Comparison of ENCODE assay signal across 8 cellular contexts in genomic region chr15:63915888-63916731, GRCh38.
DNase-seq lines count a peak whose midpoint lies in the region; ATAC-seq, FAIRE-seq and TF ChIP-seq lines count a peak whose summit lies in the region.

No MANE protein-coding gene starts in this region.

- H3K4me1 ChIP-seq in HEK293 (ENCODE audit: control insufficient read depth, insufficient read depth, low read length): peaks cover 7% of the 10 kb centered on the region
- peaks cover 11% of the 10 kb centered on the region for H3K4me1 ChIP-seq in astrocyte (ENCODE audit: insufficient read depth, low read length)

- H3K27me3 Mint-ChIP-seq in astrocyte (ENCODE audit: low read depth, unreplicated experiment): peaks cover 5% of the 10 kb centered on the region

- H3K36me3 ChIP-seq in HEK293 (ENCODE audit: control insufficient read depth in 2 of 2, insufficient read depth in 1 of 2, low read length in 2 of 2) (no peaks in the 10 kb centered on the region), astrocyte (ENCODE audit: insufficient read depth, low read length) (no peaks in the 10 kb centered on the region), kidney epithelial cell (ENCODE audit: control insufficient read depth, insufficient read depth, low read length) (no peaks in the 10 kb centered on the region)

- no peak for TF ChIP-seq POLR2A in erythroblast (IDR thresholded peaks at IDR 0.05; ENCODE audit: low read length)

- peak overlapping the region; percentile 62 for H3K27ac Mint-ChIP-seq in astrocyte (ENCODE audit: unreplicated experiment)

- no peak overlapping the region for H3K9ac ChIP-seq in astrocyte (ENCODE audit: low read length)

- H3K4me3 Mint-ChIP-seq in astrocyte (ENCODE audit: unreplicated experiment): no peak overlapping the region

- TF ChIP-seq CTCF in HEK293 (tag by site-specific recombination; IDR thresholded peaks at IDR 0.05): no peak
- TF ChIP-seq CTCF in astrocyte (IDR thresholded peaks at IDR 0.05; ENCODE audit: insufficient read depth, low read depth, low read length): peak; percentile 41
- TF ChIP-seq CTCF in kidney epithelial cell (IDR thresholded peaks at IDR 0.05; ENCODE audit: insufficient read depth, low read length, poor library complexity, severe bottlenecking): peak; percentile 59

- peaks cover 19% of the 10 kb centered on the region for H3K4me1 Mint-ChIP-seq in astrocyte (ENCODE audit: low read depth, unreplicated experiment)

- CTCF ChIA-PET in HEK293 (lab: Yijun Ruan, JAX): interaction anchor here (0.5 to 1.3 kb wide), 6 partner anchors 8 to 224 kb away, joined by 3 to 4 read pairs (median 4); no protein-coding TSS in a partner anchor

- H3K27me3 ChIP-seq in astrocyte (ENCODE audit: insufficient read depth, low read length) (peaks cover 2% of the 10 kb centered on the region), kidney epithelial cell (ENCODE audit: control insufficient read depth, insufficient read depth, low read length) (peaks cover 2% of the 10 kb centered on the region)

- POLR2A ChIA-PET in HEK293 (lab: Yijun Ruan, JAX): no interaction called here

- H3K27ac ChIP-seq in HEK293 (ENCODE audit: extremely low read depth, low read depth, low read length) (no peak overlapping the region), astrocyte (ENCODE audit: low read depth, low read length) (no peak overlapping the region)

- no peak overlapping the region for H2AFZ ChIP-seq in astrocyte (ENCODE audit: low read depth, low read length)

- H3K9me3 ChIP-seq in HEK293 (ENCODE audit: control insufficient read depth, insufficient read depth, low read depth, low read length) (no peaks in the 10 kb centered on the region), astrocyte (ENCODE audit: insufficient read depth, low read depth, low read length) (no peaks in the 10 kb centered on the region)

- H4K20me1 ChIP-seq in astrocyte (ENCODE audit: insufficient read depth, low read length): no peaks in the 10 kb centered on the region

- no peak overlapping the region for H3K4me3 ChIP-seq in HEK293 (ENCODE audit: low read depth, low read length)
- H3K4me3 ChIP-seq in astrocyte (ENCODE audit: insufficient read depth, low read depth, low read length): no peak overlapping the region
- no peak overlapping the region for H3K4me3 ChIP-seq in kidney epithelial cell (ENCODE audit: low read depth, low read length)

- no peak for FAIRE-seq in astrocyte (lab: Jason Lieb, UNC)

- ATAC-seq in GM18861 (IDR thresholded peaks at IDR 0.05; ENCODE audit: unreplicated experiment): no peak

- H3K4me2 ChIP-seq in astrocyte (ENCODE audit: low read length): peak overlapping the region; percentile 35

- H3K36me3 Mint-ChIP-seq in astrocyte (ENCODE audit: low read depth, unreplicated experiment): no peaks in the 10 kb centered on the region

- DNase-seq in 8988T: peak; percentile 36
- DNase-seq in astrocyte (ENCODE audit: low read depth): peak; percentile 27
- no peak for DNase-seq in kidney epithelial cell (ENCODE audit: low read depth)
- no peak for DNase-seq in CD1c-positive myeloid dendritic cell (ENCODE audit: extremely low spot score)
- no peak for DNase-seq in erythroblast (lab: John Stamatoyannopoulos, UW)
- DNase-seq in globus pallidus (ENCODE audit: low spot score): no peak

- H3K9me3 Mint-ChIP-seq in astrocyte (ENCODE audit: unreplicated experiment): peaks cover 1% of the 10 kb centered on the region

- H3K79me2 ChIP-seq in astrocyte (ENCODE audit: insufficient read depth, low read length): no peaks in the 10 kb centered on the region

TF ChIP-seq in HEK293, 187 proteins besides CTCF, POLR2A, EP300 and RAD21 (continues in another document):
- TF ChIP-seq ZIC2 (tag by site-specific recombination; IDR thresholded peaks at IDR 0.05) (no peak), ZBTB48 (tag by site-specific recombination; IDR thresholded peaks at IDR 0.05) (no peak), ZNF354C (tag by site-specific recombination; IDR thresholded peaks at IDR 0.05; ENCODE audit: borderline replicate concordance, low read depth) (no peak), ZBTB10 (tag by site-specific recombination; IDR thresholded peaks at IDR 0.05) (no peak), ZNF146 (tag by site-specific recombination; IDR thresholded peaks at IDR 0.05) (no peak), ZNF768 (tag by site-specific recombination; IDR thresholded peaks at IDR 0.05) (no peak), ZNF626 (tag by site-specific recombination; IDR thresholded peaks at IDR 0.05) (no peak), ZNF623 (tag by site-specific recombination; IDR thresholded peaks at IDR 0.05) (no peak), ZNF2 (tag by site-specific recombination; IDR thresholded peaks at IDR 0.05) (no peak), YY2 (tag by site-specific recombination; IDR thresholded peaks at IDR 0.05) (no peak), ZNF792 (tag by site-specific recombination; IDR thresholded peaks at IDR 0.05) (no peak), ZNF561 (tag by site-specific recombination; IDR thresholded peaks at IDR 0.05; ENCODE audit: borderline replicate concordance) (peak; percentile 76; the same call in 1 of the 2 replicates), GLI2 (tag by site-specific recombination; IDR thresholded peaks at IDR 0.05; ENCODE audit: borderline replicate concordance, low read depth) (no peak), ZBTB21 (tag by site-specific recombination; IDR thresholded peaks at IDR 0.05) (no peak), ZNF341 (tag by site-specific recombination; IDR thresholded peaks at IDR 0.05; ENCODE audit: low read depth) (no peak), SP3 (tag by site-specific recombination; IDR thresholded peaks at IDR 0.05) (peak; percentile 31; the same call in 1 of the 2 replicates), ZNF701 (tag by site-specific recombination; IDR thresholded peaks at IDR 0.05) (no peak), ZFP69B (tag by site-specific recombination; IDR thresholded peaks at IDR 0.05) (no peak), MZF1 (tag by site-specific recombination; IDR thresholded peaks at IDR 0.05; ENCODE audit: borderline replicate concordance) (no peak), ZXDB (tag by site-specific recombination; IDR thresholded peaks at IDR 0.05) (no peak), OVOL3 (tag by site-specific recombination; IDR thresholded peaks at IDR 0.05) (no peak), EGR2 (tag by site-specific recombination; IDR thresholded peaks at IDR 0.05; ENCODE audit: low read depth) (peak; percentile 80), ZNF302 (tag by site-specific recombination; IDR thresholded peaks at IDR 0.05; ENCODE audit: low read depth) (no peak), GLIS2 (tag by site-specific recombination; IDR thresholded peaks at IDR 0.05) (0 out of 2 replicates have a peak, but pooled peaks have one; percentile 19), ZNF548 (tag by site-specific recombination; IDR thresholded peaks at IDR 0.05) (no peak), ZNF843 (tag by site-specific recombination; IDR thresholded peaks at IDR 0.05) (no peak), SCRT2 (tag by site-specific recombination; IDR thresholded peaks at IDR 0.05) (peak; percentile 88), ZFHX2 (tag by site-specific recombination; conservative IDR thresholded peaks at IDR 0.05) (peak; percentile 83), ZNF664 (tag by site-specific recombination; IDR thresholded peaks at IDR 0.05) (no peak), ZNF292 (tag by site-specific recombination; IDR thresholded peaks at IDR 0.05; ENCODE audit: borderline replicate concordance, low read depth) (no peak)

Comparison
In these comparisons a context has a peak if more than half of its experiments do, and no peak if none do; other contexts are left out.
1. DNase-seq: peak in 8988T (single experiment) and astrocyte (single experiment); none in kidney epithelial cell (single experiment), CD1c-positive myeloid dendritic cell (single experiment), erythroblast (0 of 2) and globus pallidus (single experiment).